Comparison of ENCODE assay signal across 11 cellular contexts in the genomic region with DNA sequence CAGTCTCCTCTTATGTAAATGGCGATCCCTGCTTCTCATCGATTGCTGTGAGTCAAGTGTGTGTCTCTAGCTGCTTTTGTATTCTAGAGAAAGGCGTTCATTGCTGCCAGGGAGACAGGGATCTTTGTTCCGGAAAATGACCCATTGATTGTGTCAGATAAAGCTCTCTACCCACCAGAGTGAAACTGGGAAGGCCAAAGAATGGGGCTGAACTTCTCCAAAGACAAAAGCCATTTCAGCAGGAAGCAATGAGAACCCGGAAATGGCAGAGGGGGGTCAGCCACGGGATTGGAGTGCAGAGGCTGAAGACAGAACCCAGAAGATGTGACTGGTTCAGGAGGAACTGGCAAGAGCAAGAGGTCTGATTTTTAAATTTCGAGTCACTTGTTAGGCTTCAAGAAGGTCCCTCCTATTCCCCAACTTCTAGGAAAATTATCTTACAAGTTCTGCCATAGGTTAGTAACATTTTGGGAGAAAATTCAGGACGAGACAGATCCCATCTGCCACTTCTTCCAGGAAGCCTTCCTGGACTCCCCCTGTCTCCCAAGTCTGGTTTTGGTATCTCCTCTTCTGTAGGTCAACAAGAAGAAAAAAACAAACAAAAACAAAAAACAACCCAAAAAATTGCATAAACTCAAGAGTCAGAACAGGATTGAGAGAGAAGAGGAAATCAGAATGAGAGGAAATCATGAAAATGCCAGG.
DNase-seq lines count a peak whose midpoint lies in the region; ATAC-seq and TF ChIP-seq lines count a peak whose summit lies in the region.
"Had no signal": no experiment of that assay in that cellular context is flagged by ENCODE, and none has a peak within 500 bp of the region (broad histone marks: within the 10 kb centered on the region; RNA-seq: fewer than 3 reads in every experiment).

No MANE protein-coding gene starts in this region.

- peaks cover 22 to 64% of the 10 kb centered on the region in 2 donors for H3K27me3 Mint-ChIP-seq in effector memory CD8-positive, alpha-beta T cell

- H3K4me3 ChIP-seq in left lung: no peak overlapping the region
- H3K4me3 ChIP-seq in tibial artery: no peak overlapping the region
- H3K4me3 ChIP-seq in BE2C (ENCODE audit: low read depth, low read length): no peak overlapping the region
- H3K4me3 ChIP-seq: pancreas had no signal

- intact Hi-C loops in left lung (cut with DNase I): no loop called here
- intact Hi-C loops in tibial artery (cut with DNase I; ENCODE audit: low total_unique reads): no loop called here

- no peaks in the 10 kb centered on the region for H3K4me1 Mint-ChIP-seq in effector memory CD8-positive, alpha-beta T cell (ENCODE audit: low read depth in 2 of 2)

- H3K4me1 ChIP-seq in left lung: peaks cover 4 to 35% of the 10 kb centered on the region in 2 donors
- H3K4me1 ChIP-seq in tibial artery: no peaks in the 10 kb centered on the region
- H3K4me1 ChIP-seq in BE2C: no peaks in the 10 kb centered on the region
- H3K4me1 ChIP-seq: pancreas had no signal

- no peaks in the 10 kb centered on the region for H3K9me3 Mint-ChIP-seq in effector memory CD8-positive, alpha-beta T cell

- no peaks in the 10 kb centered on the region for H3K9me3 ChIP-seq in left lung
- H3K9me3 ChIP-seq in tibial artery: no peaks in the 10 kb centered on the region
- no peaks in the 10 kb centered on the region for H3K9me3 ChIP-seq in BE2C
- H3K9me3 ChIP-seq: pancreas had no signal

- H3K36me3 ChIP-seq in left lung: no peaks in the 10 kb centered on the region
- H3K36me3 ChIP-seq in tibial artery: no peaks in the 10 kb centered on the region
- no peaks in the 10 kb centered on the region for H3K36me3 ChIP-seq in BE2C
- H3K36me3 ChIP-seq: pancreas had no signal

- peaks cover 6% of the 10 kb centered on the region for H3K36me3 Mint-ChIP-seq in effector memory CD8-positive, alpha-beta T cell (ENCODE audit: insufficient read depth)

- peak overlapping the region in 1 of 2 donors; percentile 55 for H3K27ac ChIP-seq in left lung
- H3K27ac ChIP-seq in tibial artery: no peak overlapping the region
- H3K27ac ChIP-seq: pancreas had no signal

- no peak overlapping the region for H3K4me3 Mint-ChIP-seq in effector memory CD8-positive, alpha-beta T cell

- TF ChIP-seq CTCF in left lung (IDR thresholded peaks at IDR 0.05) (no peak), tibial artery (IDR thresholded peaks at IDR 0.05) (no peak), BE2C (IDR thresholded peaks at IDR 0.05; ENCODE audit: low read depth, low read length) (no peak)

- DNase-seq in SKM-1 treated with dmso at 0.1 percent for 144 hours (lab: John Stamatoyannopoulos, UW; ENCODE audit: unreplicated experiment) (peak; percentile 15), SKM-1 (lab: John Stamatoyannopoulos, UW; ENCODE audit: unreplicated experiment) (no peak), cerebellum (ENCODE audit: low spot score) (peak; percentile 8), left lung (peak; percentile 30 to 72), tibial artery (peak; percentile 73 to 76), BE2C (no peak), kidney tubule cell (ENCODE audit: low spot score) (no peak)
- no peak for DNase-seq in effector memory CD8-positive, alpha-beta T cell
- DNase-seq: NCI-H526 treated with DMSO at 0.1 percent for 48 hours had no signal

- H3K27me3 ChIP-seq in left lung: peaks cover 0 to 7% of the 10 kb centered on the region in 2 donors
- peaks cover 0 to 6% of the 10 kb centered on the region in 2 donors for H3K27me3 ChIP-seq in tibial artery
- H3K27me3 ChIP-seq in BE2C: no peaks in the 10 kb centered on the region
- H3K27me3 ChIP-seq: pancreas had no signal

- peak; percentile 60 for ATAC-seq in left lung
- no peak for ATAC-seq in effector memory CD8-positive, alpha-beta T cell (replicated peaks)
- ATAC-seq: HCT116 had no signal

- H3K27ac Mint-ChIP-seq in effector memory CD8-positive, alpha-beta T cell: no peak overlapping the region

Comparison
In these comparisons a context has a peak if more than half of its experiments do, and no peak if none do; other contexts are left out.
1. DNase-seq: peak in SKM-1 treated with dmso at 0.1 percent for 144 hours (single experiment), cerebellum (single experiment), left lung (2 of 2) and tibial artery (2 of 2); none in SKM-1 (single experiment), BE2C (single experiment), effector memory CD8-positive, alpha-beta T cell (0 of 3) and kidney tubule cell (single experiment).